Comparison of ENCODE assay signal across 3 cellular contexts in the genomic region with DNA sequence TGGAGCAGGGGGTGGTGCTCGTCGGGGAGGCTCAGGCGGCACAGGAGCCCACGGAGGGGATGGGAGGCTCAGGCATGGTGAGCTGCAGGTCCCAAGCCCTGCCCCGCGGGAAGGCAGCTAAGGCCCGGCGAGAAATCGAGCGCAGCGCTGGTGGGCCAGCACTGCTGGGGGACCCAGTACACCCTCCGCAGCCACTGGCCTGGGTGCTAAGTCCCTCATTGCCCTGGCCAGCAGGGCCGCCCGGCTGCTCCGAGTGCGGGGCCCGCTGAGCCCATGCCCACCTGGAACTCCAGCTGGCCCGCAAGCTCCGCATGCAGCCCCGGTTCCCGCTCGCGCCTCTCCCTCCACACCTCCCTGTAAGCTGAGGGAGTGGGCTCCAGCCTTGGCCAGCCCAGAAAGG.
DNase-seq lines count a peak whose midpoint lies in the region; ATAC-seq, FAIRE-seq and TF ChIP-seq lines count a peak whose summit lies in the region.
"Not testable (repeated sequence)": the region's sequence is repeated elsewhere in the genome, so short reads cannot be mapped to it uniquely, and the experiment has no call there.

No MANE protein-coding gene starts in this region.

- H3K9ac ChIP-seq in kidney (ENCODE audit: low read length in 2 of 2): not testable (repeated sequence)

- H3K4me1 ChIP-seq in kidney (ENCODE audit: control insufficient read depth in 1 of 2, insufficient read depth in 1 of 2, low read depth in 1 of 2, low read length in 2 of 2): not testable (repeated sequence)

- not testable (repeated sequence) for H3K4me3 ChIP-seq in kidney (ENCODE audit: low read length in 2 of 2)

- not testable (repeated sequence) for H3K36me3 ChIP-seq in kidney (ENCODE audit: control insufficient read depth in 1 of 2, insufficient read depth in 2 of 2, low read length in 2 of 2)

- not testable (repeated sequence) for H3K27ac ChIP-seq in kidney (ENCODE audit: low read depth in 2 of 2, low read length in 2 of 2)

- DNase-seq in activated gamma-delta T cell (lab: John Stamatoyannopoulos, UW) (peak; percentile 15), Right ventricle myocardium inferior (ENCODE audit: missing footprints) (peak; percentile 31), kidney (peak; percentile 51)

- intact Hi-C loops in Right ventricle myocardium inferior (cut with DNase I); kidney (cut with DNase I): not testable (repeated sequence)

- H3K9me3 ChIP-seq in kidney (ENCODE audit: control insufficient read depth in 1 of 2, low read length in 2 of 2): peaks cover 5 to 14% of the 10 kb centered on the region in 2 donors

- not testable (repeated sequence) for FAIRE-seq in kidney (lab: Jason Lieb, UNC)

- not testable (repeated sequence) for TF ChIP-seq CTCF in kidney (IDR thresholded peaks at IDR 0.05; ENCODE audit: borderline replicate concordance, extremely low read depth, insufficient read depth)

- ATAC-seq in Right ventricle myocardium inferior: not testable (repeated sequence)
